8 cellular contexts compared by ENCODE assay signal in genomic region chr5:172173771-172174170, GRCh38. TPM values are rescaled to one million over a fixed set of nuclear protein-coding genes. Genes with fewer than 3 reads are reported as not detected.
DNase-seq lines count a peak whose midpoint lies in the region; ATAC-seq and TF ChIP-seq lines count a peak whose summit lies in the region.

No MANE protein-coding gene starts in this region.

- H3K4me1 Mint-ChIP-seq in MCF 10A (ENCODE audit: insufficient read depth, unreplicated experiment) = peaks cover 23% of the 10 kb centered on the region

- H3K9me3 ChIP-seq in breast epithelium = no peaks in the 10 kb centered on the region

- no peaks in the 10 kb centered on the region for H3K9me3 Mint-ChIP-seq in MCF 10A (ENCODE audit: unreplicated experiment)

- intact Hi-C loops in MCF 10A (cut with micrococcal nuclease) (loop anchor here (1.0 kb wide), 1 partner anchor 15 kb away; the partner anchor contains the start of gene STK10), breast epithelium (cut with DNase I; ENCODE audit: low total_unique reads) (no loop called here)

- H2BK15ac ChIP-seq in mesendoderm (replicated peaks; ENCODE audit: low read depth) = no peak overlapping the region

- H3K18ac ChIP-seq in mesendoderm (ENCODE audit: low read length) = no peak overlapping the region

- no peaks in the 10 kb centered on the region for H3K27me3 ChIP-seq in breast epithelium
- no peaks in the 10 kb centered on the region for H3K27me3 ChIP-seq in mesendoderm (ENCODE audit: insufficient read depth, low read length, poor library complexity)

- peak overlapping the region in 1 of 2 donors; percentile 48 for H3K27ac ChIP-seq in breast epithelium
- H3K27ac ChIP-seq in mesendoderm (ENCODE audit: low read depth, low read length) = peak overlapping the region; percentile 27

- no peaks in the 10 kb centered on the region for H3K27me3 Mint-ChIP-seq in MCF 10A (ENCODE audit: insufficient read depth, unreplicated experiment)

- H3K23ac ChIP-seq in mesendoderm (ENCODE audit: low read length) = no peak overlapping the region

- H3K4me1 ChIP-seq in breast epithelium (peaks cover 0 to 4% of the 10 kb centered on the region in 2 donors), mesendoderm (ENCODE audit: control insufficient read depth, low read depth, low read length) (peaks cover 7% of the 10 kb centered on the region)

- TF ChIP-seq CTCF in MCF 10A (IDR thresholded peaks at IDR 0.05; ENCODE audit: unreplicated experiment) = no peak
- TF ChIP-seq CTCF in breast epithelium (IDR thresholded peaks at IDR 0.05) = no peak

- peak overlapping the region; percentile 66 for H3K4me3 Mint-ChIP-seq in MCF 10A (ENCODE audit: unreplicated experiment)

- WGBS in mesendoderm (ENCODE audit: extremely low coverage, insufficient coverage, low lambda C conversion rate) = no CpG with 5 or more reads among the region's 10 CpGs

- DNase-seq in MCF 10A (ENCODE audit: unreplicated experiment) (peak; percentile 80), breast epithelium (ENCODE audit: low spot score in 2 of 2) (no peak), mesendoderm (no peak), NCI-H2171 (lab: John Stamatoyannopoulos, UW) (no peak), NCI-H748 treated with DMSO at 0.1 percent for 48 hours (lab: John Stamatoyannopoulos, UW) (no peak)
- peak; percentile 69 for DNase-seq in activated T-helper 9 cell treated with anti-CD3 and anti-CD28 coated beads, Interleukin-2, amount 50 U/mL, for 16 hours (ENCODE audit: low read depth)

- CTCF ChIA-PET in MCF 10A (lab: Yijun Ruan, JAX) = interaction anchor here (0.6 to 6.4 kb wide), 6 partner anchors 12 to 1550 kb away, joined by 3 to 69 read pairs (median 3); partner anchors contain the start of gene STK10

- H2BK5ac ChIP-seq in mesendoderm (ENCODE audit: low read length) = no peak overlapping the region

- no TSS peak for BruUV-seq in MCF 10A (replicated peaks; lab: Mats Ljungman, UMichigan)

- no peaks in the 10 kb centered on the region for H3K36me3 ChIP-seq in breast epithelium
- H3K36me3 ChIP-seq in mesendoderm (ENCODE audit: control insufficient read depth, insufficient read depth, low read length) = no peaks in the 10 kb centered on the region

- no peak for TF ChIP-seq POLR2A in breast epithelium (IDR thresholded peaks at IDR 0.05)

- H3K79me1 ChIP-seq in mesendoderm (ENCODE audit: low read length) = peaks cover 9% of the 10 kb centered on the region

- no peak overlapping the region for H2BK120ac ChIP-seq in mesendoderm (ENCODE audit: low read depth, low read length)

- H3K4me2 ChIP-seq in mesendoderm (ENCODE audit: low read length) = no peak overlapping the region

- no peak overlapping the region for H4K8ac ChIP-seq in mesendoderm (ENCODE audit: low read depth, low read length)

- no peak overlapping the region for H2AK5ac ChIP-seq in mesendoderm (ENCODE audit: low read length)

- H3K4me3 ChIP-seq in breast epithelium (no peak overlapping the region), mesendoderm (ENCODE audit: low read length) (no peak overlapping the region)

- peak overlapping the region; percentile 52 for H3K56ac ChIP-seq in mesendoderm (ENCODE audit: low read length)

- no peak overlapping the region for H4K5ac ChIP-seq in mesendoderm (ENCODE audit: low read length)

- H3K9ac ChIP-seq in mesendoderm (ENCODE audit: low read length) = no peak overlapping the region

- no peaks in the 10 kb centered on the region for H3K79me2 ChIP-seq in mesendoderm (ENCODE audit: control insufficient read depth, insufficient read depth, low read length)

- H3K4ac ChIP-seq in mesendoderm (ENCODE audit: low read depth, low read length) = no peak overlapping the region

- H3K36me3 Mint-ChIP-seq in MCF 10A (ENCODE audit: insufficient read depth, unreplicated experiment) = peaks cover 6% of the 10 kb centered on the region

- H3K27ac Mint-ChIP-seq in MCF 10A (ENCODE audit: low read depth, unreplicated experiment) = peak overlapping the region; percentile 96

- ATAC-seq in HG03280 (IDR thresholded peaks at IDR 0.05; ENCODE audit: unreplicated experiment) (no peak), HG02763 (IDR thresholded peaks at IDR 0.05; ENCODE audit: unreplicated experiment) (no peak)

- POLR2A ChIA-PET in MCF 10A (lab: Yijun Ruan, JAX) = interaction anchor here (0.7 to 2.2 kb wide), 5 partner anchors 13 to 167 kb away, joined by 3 to 19 read pairs (median 3); partner anchors contain the start of genes FBXW11 and STK10

RNA-seq across cellular contexts. Expression of gene STK10, which starts 14.3 kb away (rescaled TPM):
- total RNA-seq in MCF 10A (2022) (46.5 and 49.9 TPM in 2 replicates), breast epithelium (10 to 100 TPM; 17.1 to 32.5 (median 23.3) TPM)
- 6.8 TPM for polyA plus RNA-seq in mesendoderm (2013, experiment 1 of 2)
- polyA plus RNA-seq in mesendoderm (2013, experiment 2 of 2) = 7.2 TPM

RNA-seq across cellular contexts. Expression of gene EFCAB9, which starts 20.2 kb away (rescaled TPM):
- total RNA-seq in MCF 10A (2022) (not detected in 2 replicates), breast epithelium (not detected)
- polyA plus RNA-seq in mesendoderm (2013, experiment 1 of 2) = not detected
- not detected for polyA plus RNA-seq in mesendoderm (2013, experiment 2 of 2)

Comparison
In these comparisons a context has a peak if more than half of its experiments do, and no peak if none do; other contexts are left out.
1. DNase-seq: peak in MCF 10A (single experiment) and activated T-helper 9 cell treated with anti-CD3 and anti-CD28 coated beads, Interleukin-2, amount 50 U/mL, for 16 hours (single experiment); none in breast epithelium (0 of 2), mesendoderm (single experiment), NCI-H2171 (single experiment) and NCI-H748 treated with DMSO at 0.1 percent for 48 hours (single experiment).